ENCODE assay signal across 2 cellular contexts in genomic region chr1:12486401-12487005, GRCh38.
A peak's percentile ranks its signal among the peaks of the same experiment; 100 is the strongest.
TF ChIP-seq lines count a peak whose summit lies in the region.

No MANE protein-coding gene starts in this region.

TF ChIP-seq in liver, 16 proteins besides CTCF, POLR2A, EP300 and RAD21:
- TF ChIP-seq REST (IDR thresholded peaks at IDR 0.05) (no peak), RXRA (IDR thresholded peaks at IDR 0.05) (peak in 1 of 2 donors; percentile 83), NR2F2 (IDR thresholded peaks at IDR 0.05) (peak; percentile 60)
TF ChIP-seq in liver: peak in this region for 2.

TF ChIP-seq in HepG2, 621 proteins besides CTCF, POLR2A, EP300 and RAD21 (continued from another document):
- TF ChIP-seq KIAA2018 (CRISPR knock-in tag; IDR thresholded peaks at IDR 0.05; ENCODE audit: borderline replicate concordance) = no peak
